In the genomic region with DNA sequence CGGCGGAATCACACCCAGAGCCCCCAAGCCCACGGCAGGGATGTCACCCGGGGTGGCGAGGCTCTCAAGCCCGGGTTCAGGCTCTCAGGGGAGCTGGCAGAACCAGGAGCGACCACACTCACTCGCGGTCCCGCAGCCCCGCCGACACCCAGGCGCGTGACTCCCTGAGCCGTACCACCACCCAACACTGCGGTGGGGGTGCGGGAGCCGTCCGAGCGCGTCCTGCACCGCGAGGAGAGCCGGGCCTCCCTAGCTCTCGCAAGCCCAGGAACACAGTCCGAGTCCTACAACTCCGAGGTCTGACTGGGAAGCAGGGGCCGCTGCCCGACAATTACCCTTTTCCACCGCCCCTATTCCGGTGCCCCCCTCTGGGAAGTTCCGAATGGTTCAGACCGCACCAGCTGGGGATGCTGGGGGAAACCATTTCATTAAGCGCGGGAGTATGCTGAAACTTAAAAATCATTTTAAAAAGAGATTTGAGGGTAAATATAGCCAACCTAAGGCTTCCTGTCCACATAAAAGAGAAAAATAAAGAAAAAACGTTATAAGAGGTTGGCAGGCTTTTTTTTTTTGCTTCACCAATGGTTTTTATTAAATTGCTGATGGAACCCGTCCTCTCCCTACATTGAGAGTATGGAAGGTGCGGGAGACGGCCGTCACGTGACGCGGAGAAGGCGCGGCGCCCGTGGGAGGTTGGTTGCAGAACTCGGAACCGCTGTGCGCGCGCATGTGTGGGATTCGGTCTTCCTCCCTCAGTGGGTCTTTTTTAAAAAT, we compare ENCODE assay signal across 8 cellular contexts. TPM values are rescaled to one million over a fixed set of nuclear protein-coding genes. Genes with fewer than 3 reads are reported as not detected.
A peak's percentile ranks its signal among the peaks of the same experiment; 100 is the strongest.
DNase-seq lines count a peak whose midpoint lies in the region; ATAC-seq and TF ChIP-seq lines count a peak whose summit lies in the region.

A gene with protein sequence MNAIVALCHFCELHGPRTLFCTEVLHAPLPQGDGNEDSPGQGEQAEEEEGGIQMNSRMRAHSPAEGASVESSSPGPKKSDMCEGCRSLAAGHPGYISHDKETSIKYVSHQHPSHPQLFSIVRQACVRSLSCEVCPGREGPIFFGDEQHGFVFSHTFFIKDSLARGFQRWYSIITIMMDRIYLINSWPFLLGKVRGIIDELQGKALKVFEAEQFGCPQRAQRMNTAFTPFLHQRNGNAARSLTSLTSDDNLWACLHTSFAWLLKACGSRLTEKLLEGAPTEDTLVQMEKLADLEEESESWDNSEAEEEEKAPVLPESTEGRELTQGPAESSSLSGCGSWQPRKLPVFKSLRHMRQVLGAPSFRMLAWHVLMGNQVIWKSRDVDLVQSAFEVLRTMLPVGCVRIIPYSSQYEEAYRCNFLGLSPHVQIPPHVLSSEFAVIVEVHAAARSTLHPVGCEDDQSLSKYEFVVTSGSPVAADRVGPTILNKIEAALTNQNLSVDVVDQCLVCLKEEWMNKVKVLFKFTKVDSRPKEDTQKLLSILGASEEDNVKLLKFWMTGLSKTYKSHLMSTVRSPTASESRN (minus strand): TSS at position 143 of the 774 bp plus-strand sequence. CDS start 9,031 bp downstream, outside the sequence.

- ATAC-seq in GM18867 (IDR thresholded peaks at IDR 0.05; ENCODE audit: unreplicated experiment) (peak; percentile 82), HG03097 (IDR thresholded peaks at IDR 0.05; ENCODE audit: low FRiP score, unreplicated experiment) (peak; percentile 72)

- in situ Hi-C loops in T47D (cut with HindIII; ENCODE audit: low pct_unique_long_range_greater_than_20kb, low sequenced_read_pairs), result no loop called here

- H3K27ac ChIP-seq in ACC112 (ENCODE audit: low read depth, low read length), result peak within 1 kb of the TSS; percentile 89
- H3K27ac ChIP-seq in VCaP, result peak within 1 kb of the TSS; percentile 99
- peak within 1 kb of the TSS; percentile 100 for H3K27ac ChIP-seq in iPS-20b (ENCODE audit: low read length)
- peak within 1 kb of the TSS; percentile 99 for H3K27ac ChIP-seq in skeletal muscle tissue (ENCODE audit: low read depth, low read length)

- peaks cover 41% of the 10 kb centered on the region for H3K79me2 ChIP-seq in ACC112 (ENCODE audit: control insufficient read depth, insufficient read depth, low read length, unreplicated experiment)

- peak within 1 kb of the TSS; percentile 77 for H2AFZ ChIP-seq in ACC112 (ENCODE audit: low read length, unreplicated experiment)

- H3K27me3 ChIP-seq in ACC112 (ENCODE audit: insufficient read depth, low read length), result no peaks in the 10 kb centered on the region
- H3K27me3 ChIP-seq in iPS-20b (ENCODE audit: insufficient read depth, low read length), result no peaks in the 10 kb centered on the region
- H3K27me3 ChIP-seq in skeletal muscle tissue (ENCODE audit: control insufficient read depth in 3 of 3, insufficient read depth in 3 of 3, low read length in 3 of 3), result no peaks in the 10 kb centered on the region

- H3K4me3 ChIP-seq in ACC112 (ENCODE audit: low read depth, low read length), result peak within 1 kb of the TSS; percentile 82
- peak within 1 kb of the TSS; percentile 96 for H3K4me3 ChIP-seq in iPS-20b (ENCODE audit: low read length)
- H3K4me3 ChIP-seq in skeletal muscle tissue (ENCODE audit: low read length in 3 of 3), result peak within 1 kb of the TSS; percentile 92 to 98 (median 98)

- H3K9me3 ChIP-seq in iPS-20b (ENCODE audit: insufficient read depth, low read depth, low read length), result no peaks in the 10 kb centered on the region
- H3K9me3 ChIP-seq in skeletal muscle tissue (ENCODE audit: control insufficient read depth in 3 of 3, low read length in 3 of 3), result no peaks in the 10 kb centered on the region

- H3K9ac ChIP-seq in iPS-20b (ENCODE audit: low read depth, low read length) (peak within 1 kb of the TSS; percentile 100), skeletal muscle tissue (ENCODE audit: low read depth in 1 of 3, low read length in 3 of 3) (peak within 1 kb of the TSS; percentile 99 to 100 (median 99))

- DNase-seq in NCI-H2171 treated with DMSO at 0.1 percent for 48 hours (lab: John Stamatoyannopoulos, UW), result peak; percentile 92
- DNase-seq in T47D (ENCODE audit: low read depth in 1 of 2, low spot score in 1 of 2), result peak; percentile 60 to 89

- H3K36me3 ChIP-seq in ACC112 (ENCODE audit: insufficient read depth, low read length), result 0 out of 2 replicates have a peak, but pooled peaks cover under 1% of the 10 kb centered on the region
- H3K36me3 ChIP-seq in iPS-20b (ENCODE audit: insufficient read depth, low read depth, low read length), result peaks cover 7% of the 10 kb centered on the region; the same call in 1 of the 2 replicates
- peaks cover 4 to 10% (median 5%) of the 10 kb centered on the region in 3 donors for H3K36me3 ChIP-seq in skeletal muscle tissue (ENCODE audit: control insufficient read depth in 3 of 3, insufficient read depth in 3 of 3, low read length in 3 of 3)

- H3K4me1 ChIP-seq in ACC112 (ENCODE audit: control insufficient read depth, insufficient read depth, low read length, unreplicated experiment) (peaks cover 7% of the 10 kb centered on the region), iPS-20b (ENCODE audit: insufficient read depth, low read length) (peaks cover 8% of the 10 kb centered on the region), skeletal muscle tissue (ENCODE audit: control insufficient read depth in 3 of 3, insufficient read depth in 3 of 3, low read length in 3 of 3) (peaks cover 21 to 29% (median 22%) of the 10 kb centered on the region in 3 donors)

- TF ChIP-seq CTCF in VCaP (conservative IDR thresholded peaks at IDR 0.05), result no peak

RNA-seq across cellular contexts. Expression of the gene that starts here (rescaled TPM):
- total RNA-seq in skeletal muscle tissue, result 20.9 TPM

Comparison
In these comparisons a context has a peak if more than half of its experiments do, and no peak if none do; other contexts are left out.
1. Peak in every context shown above with its lines: DNase-seq, ATAC-seq, H3K4me3 ChIP-seq and H3K27ac ChIP-seq.